In the genomic region with DNA sequence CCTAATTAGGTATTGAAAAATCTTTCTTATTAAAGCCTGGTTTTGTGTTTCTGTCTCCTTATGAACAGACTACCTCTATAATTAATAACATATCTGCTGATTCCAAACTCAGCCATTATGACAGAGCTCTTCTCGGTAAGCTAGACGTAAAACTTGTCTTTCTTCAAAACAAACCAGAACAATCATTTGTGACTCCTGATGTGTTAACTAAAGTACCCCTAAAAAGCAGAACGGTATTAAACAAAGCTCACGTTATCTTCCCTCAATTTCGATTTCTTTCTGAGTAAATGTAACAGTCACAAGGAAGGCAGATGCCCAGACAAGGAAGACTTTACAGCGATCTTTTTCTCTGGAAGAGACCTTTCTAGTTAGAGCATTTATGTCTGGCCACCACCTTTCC, we compare ENCODE assay signal across 1 cellular context.
TF ChIP-seq lines count a peak whose summit lies in the region.

No MANE protein-coding gene starts in this region.

TF ChIP-seq in IMR-90, 13 proteins besides CTCF, POLR2A, EP300 and RAD21 (continued from another document):
- TF ChIP-seq, protein P1, sequence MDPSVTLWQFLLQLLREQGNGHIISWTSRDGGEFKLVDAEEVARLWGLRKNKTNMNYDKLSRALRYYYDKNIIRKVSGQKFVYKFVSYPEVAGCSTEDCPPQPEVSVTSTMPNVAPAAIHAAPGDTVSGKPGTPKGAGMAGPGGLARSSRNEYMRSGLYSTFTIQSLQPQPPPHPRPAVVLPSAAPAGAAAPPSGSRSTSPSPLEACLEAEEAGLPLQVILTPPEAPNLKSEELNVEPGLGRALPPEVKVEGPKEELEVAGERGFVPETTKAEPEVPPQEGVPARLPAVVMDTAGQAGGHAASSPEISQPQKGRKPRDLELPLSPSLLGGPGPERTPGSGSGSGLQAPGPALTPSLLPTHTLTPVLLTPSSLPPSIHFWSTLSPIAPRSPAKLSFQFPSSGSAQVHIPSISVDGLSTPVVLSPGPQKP (IDR thresholded peaks at IDR 0.05; ENCODE audit: borderline replicate concordance, low read depth, low read length) = no peak
- TF ChIP-seq CEBPB (IDR thresholded peaks at IDR 0.05; ENCODE audit: low read depth, low read length) (no peak), RCOR1 (IDR thresholded peaks at IDR 0.05; ENCODE audit: insufficient replicate concordance, low read length) (no peak), BHLHE40 (IDR thresholded peaks at IDR 0.05; ENCODE audit: low read depth, low read length) (no peak), SMC3 (IDR thresholded peaks at IDR 0.05; ENCODE audit: low read depth, low read length) (no peak), MAZ (IDR thresholded peaks at IDR 0.05; ENCODE audit: borderline replicate concordance, low read depth, low read length) (no peak), RFX5 (IDR thresholded peaks at IDR 0.05; ENCODE audit: low read depth, low read length) (no peak), FOS (IDR thresholded peaks at IDR 0.05; ENCODE audit: low read depth, low read length) (no peak), MAFK (IDR thresholded peaks at IDR 0.05; ENCODE audit: low read depth, low read length) (no peak)
- TF ChIP-seq, protein P2, sequence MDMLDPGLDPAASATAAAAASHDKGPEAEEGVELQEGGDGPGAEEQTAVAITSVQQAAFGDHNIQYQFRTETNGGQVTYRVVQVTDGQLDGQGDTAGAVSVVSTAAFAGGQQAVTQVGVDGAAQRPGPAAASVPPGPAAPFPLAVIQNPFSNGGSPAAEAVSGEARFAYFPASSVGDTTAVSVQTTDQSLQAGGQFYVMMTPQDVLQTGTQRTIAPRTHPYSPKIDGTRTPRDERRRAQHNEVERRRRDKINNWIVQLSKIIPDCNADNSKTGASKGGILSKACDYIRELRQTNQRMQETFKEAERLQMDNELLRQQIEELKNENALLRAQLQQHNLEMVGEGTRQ (IDR thresholded peaks at IDR 0.05; ENCODE audit: low read depth, low read length) = no peak
TF ChIP-seq in IMR-90: peak in this region for 0.
